ENCODE assay signal across 31 cellular contexts in the genomic region with DNA sequence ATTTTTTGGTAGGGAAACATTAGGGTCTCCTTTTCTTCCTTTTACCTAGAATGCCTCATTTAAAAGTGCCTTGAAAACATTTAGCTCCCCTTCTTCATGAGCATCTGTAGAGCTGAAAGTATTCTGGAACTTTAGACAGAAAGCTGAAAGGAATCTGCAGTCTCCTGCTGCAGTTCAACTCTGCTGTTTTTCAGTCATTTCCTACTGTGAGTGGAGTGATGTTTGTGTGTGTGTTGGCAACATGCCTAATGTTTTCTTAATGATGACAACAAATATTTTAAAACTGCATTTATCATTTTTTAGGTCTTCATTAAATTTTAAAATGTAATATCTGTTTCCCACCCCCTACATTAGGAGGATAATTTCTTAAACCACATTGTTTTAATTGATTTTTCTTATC.
"Had no signal": no experiment of that assay in that cellular context is flagged by ENCODE, and none has a peak within 500 bp of the region (broad histone marks: within the 10 kb centered on the region; RNA-seq: fewer than 3 reads in every experiment).

No MANE protein-coding gene starts in this region.

- H3K4me3 ChIP-seq: heart left ventricle, neural progenitor cell, right atrium auricular region, smooth muscle cell, stomach, tibial artery, upper lobe of right lung had no signal

- H3K4me1 ChIP-seq: neural progenitor cell, right atrium auricular region, tibial artery, upper lobe of right lung had no signal

- H3K9ac ChIP-seq: neural progenitor cell had no signal

- H3K27ac ChIP-seq: brain microvascular endothelial cell, foreskin keratinocyte, heart left ventricle, neural progenitor cell, right atrium auricular region, stomach, tibial artery, upper lobe of right lung, WERI-Rb-1 had no signal

- H3K27me3 ChIP-seq: brain microvascular endothelial cell, foreskin keratinocyte, heart left ventricle, neural progenitor cell, right atrium auricular region, stomach, tibial artery, upper lobe of right lung had no signal

- H3K4me2 ChIP-seq: neural progenitor cell, smooth muscle cell had no signal

- DNase-seq: activated CD4-positive, alpha-beta memory T cell treated with anti-CD3 and anti-CD28 coated beads for 36 hours; activated CD4-positive, alpha-beta T cell treated with anti-CD3 and anti-CD28 coated beads, Interleukin-2, amount 10 ng/mL, durations not matched to agents 24 days and 14 days; activated CD4-positive, CD25-positive, alpha-beta regulatory T cell treated with anti-CD3 and anti-CD28 coated beads, Interleukin-2, amount 50 U/mL, for 72 hours; activated CD8-positive, alpha-beta memory T cell treated with anti-CD3 and anti-CD28 coated beads, Interleukin-2, amount 50 U/mL, for 4 hours; activated effector memory CD4-positive, alpha-beta T cell treated with anti-CD3 and anti-CD28 coated beads, Interleukin-2, amount 50 U/mL, for 16 hours; activated naive CD4-positive, alpha-beta T cell treated with anti-CD3 and anti-CD28 coated beads for 36 hours; activated naive CD8-positive, alpha-beta T cell treated with anti-CD3 and anti-CD28 coated beads for 36 hours; activated T-cell treated with anti-CD3 and anti-CD28 coated beads, Interleukin-2, amount 50 U/mL, for 1 hour; brain microvascular endothelial cell; caudate nucleus; effector memory CD4-positive, alpha-beta T cell; erythroblast; foreskin keratinocyte; heart left ventricle; hypothalamus; immature natural killer cell; kidney; left colon; naive thymus-derived CD8-positive, alpha-beta T cell; occipital lobe; stimulated activated CD4-positive, alpha-beta T cell treated with anti-CD3 and anti-CD28 coated beads, Interleukin-1b, Interleukin-23, amount 100 ng/mL, for 48 hours; stimulated activated CD4-positive, alpha-beta T cell treated with anti-CD3 and anti-CD28 coated beads, Interleukin-4, amount 100 ng/mL, for 4 hours; stimulated activated CD8-positive, alpha-beta memory T cell treated with anti-CD3 and anti-CD28 coated beads, Interleukin-4, amount 100 ng/mL, for 48 hours; stomach; T-helper 9 cell; tibial artery; upper lobe of right lung; WERI-Rb-1 had no signal

- H3K36me3 ChIP-seq: neural progenitor cell had no signal

- H2AFZ ChIP-seq: neural progenitor cell had no signal

- H3K9me3 ChIP-seq: heart left ventricle, right atrium auricular region, stomach, tibial artery, upper lobe of right lung had no signal
